In the genomic region with DNA sequence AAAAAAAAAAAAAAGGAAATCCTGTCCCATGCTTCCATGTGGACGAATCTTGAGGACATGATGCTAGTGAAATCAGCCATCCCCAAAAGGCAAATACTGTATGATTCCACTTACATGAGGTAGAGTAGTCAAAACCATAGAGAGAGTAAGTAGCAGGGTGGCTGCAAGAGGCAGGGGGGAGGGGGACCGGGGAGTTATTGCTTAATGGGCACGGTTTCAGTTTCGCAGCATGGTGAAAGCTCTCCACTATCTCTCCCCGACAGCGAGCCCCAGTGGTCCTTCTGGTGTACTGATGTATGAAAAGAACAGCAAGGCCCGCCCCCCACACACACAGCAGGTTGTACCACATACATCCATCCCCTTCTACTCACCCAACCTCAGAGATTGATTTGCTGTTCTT, we compare ENCODE assay signal across 8 cellular contexts. TPM values are rescaled to one million over a fixed set of nuclear protein-coding genes. Genes with fewer than 3 reads are reported as not detected.
DNase-seq lines count a peak whose midpoint lies in the region; ATAC-seq and TF ChIP-seq lines count a peak whose summit lies in the region.

No MANE protein-coding gene starts in this region.

- H3K9me3 ChIP-seq in adrenal gland (replicated peaks in 1 of 3) (no peaks in the 10 kb centered on the region), liver (ENCODE audit: control insufficient read depth in 4 of 4, low read length in 3 of 4) (no peaks in the 10 kb centered on the region)

- peaks cover 0 to 26% of the 10 kb centered on the region in 2 donors for H3K36me3 ChIP-seq in adrenal gland (replicated peaks in 1 of 2)
- peaks cover 0 to 4% (median 2%) of the 10 kb centered on the region in 4 donors for H3K36me3 ChIP-seq in liver (ENCODE audit: control insufficient read depth in 4 of 4, insufficient read depth in 3 of 4, low read depth in 1 of 4, low read length in 3 of 4)

- no peaks in the 10 kb centered on the region for H3K27me3 ChIP-seq in adrenal gland
- no peaks in the 10 kb centered on the region for H3K27me3 ChIP-seq in liver (ENCODE audit: control insufficient read depth in 4 of 4, insufficient read depth in 4 of 4, low read length in 3 of 4)

- H3K4me3 ChIP-seq in adrenal gland (no peak overlapping the region), liver (ENCODE audit: low read depth in 1 of 3, low read length in 3 of 3) (no peak overlapping the region)

- H3K27ac ChIP-seq in adrenal gland (no peak overlapping the region), liver (ENCODE audit: low read depth in 1 of 2, low read length in 2 of 2) (no peak overlapping the region)

- TF ChIP-seq CTCF in adrenal gland (IDR thresholded peaks at IDR 0.05) (peak in 5 of 6 experiments; percentile 20 to 50 (median 47)), liver (IDR thresholded peaks at IDR 0.05; ENCODE audit: low read depth, low read length, missing input control) (peak; percentile 54)

- H3K9ac ChIP-seq in liver (ENCODE audit: low read depth in 1 of 2, low read length in 2 of 2) = no peak overlapping the region

- peak; percentile 94 for DNase-seq in DMS 273 (lab: John Stamatoyannopoulos, UW; ENCODE audit: unreplicated experiment)
- peak; percentile 91 for DNase-seq in SKM-1 treated with dmso at 0.1 percent for 144 hours (lab: John Stamatoyannopoulos, UW; ENCODE audit: unreplicated experiment)
- DNase-seq in adrenal gland = peak; percentile 49 to 88 (median 68)
- peak; percentile 74 for DNase-seq in stimulated activated CD8-positive, alpha-beta memory T cell treated with anti-CD3 and anti-CD28 coated beads, Interleukin-4, amount 100 ng/mL, for 48 hours
- DNase-seq in A172 (ENCODE audit: low spot score) = no peak

- no peak for TF ChIP-seq POLR2A in adrenal gland (IDR thresholded peaks at IDR 0.05)

- ATAC-seq in GM21367 (IDR thresholded peaks at IDR 0.05; ENCODE audit: unreplicated experiment) = peak; percentile 96
- peak; percentile 80 for ATAC-seq in HG03575 (IDR thresholded peaks at IDR 0.05; ENCODE audit: extremely low read depth, insufficient number of reproducible peaks, low FRiP score, unreplicated experiment)

- 65 to 87% (median 70%) methylated on average over 7 of the region's 7 CpGs for whole genome bisulfite sequencing in adrenal gland, 4 donors
- 35% methylated on average over 7 of the region's 7 CpGs for WGBS in liver

- intact Hi-C loops in adrenal gland (cut with DNase I) = no loop called here

- TF ChIP-seq RAD21 in liver (IDR thresholded peaks at IDR 0.05) = peak; percentile 77 to 86

- peaks cover 0 to 7% of the 10 kb centered on the region in 2 donors for H3K4me1 ChIP-seq in adrenal gland (replicated peaks in 1 of 2)
- H3K4me1 ChIP-seq in liver (ENCODE audit: control insufficient read depth in 4 of 4, insufficient read depth in 4 of 4, low read length in 3 of 4) = peaks cover 0 to 15% (median 5%) of the 10 kb centered on the region in 4 donors

TF ChIP-seq in liver, 16 proteins besides CTCF, POLR2A, EP300 and RAD21:
- TF ChIP-seq JUND (IDR thresholded peaks at IDR 0.05) (no peak), FOXA1 (IDR thresholded peaks at IDR 0.05) (no peak), RXRA (IDR thresholded peaks at IDR 0.05) (peak in 1 of 2 donors; percentile 11), HNF4A (conservative IDR thresholded peaks at IDR 0.05) (no peak), YY1 (IDR thresholded peaks at IDR 0.05) (no peak)

RNA-seq across cellular contexts. Expression of a gene that starts 32.8 kb away (rescaled TPM):
- 10 to 100 TPM in 1 of 8 donors, 1 to 10 TPM in 7; 4.1 to 11.2 (median 7.2) TPM for total RNA-seq in adrenal gland
- polyA plus RNA-seq in adrenal gland = 10 to 100 TPM in 2 of 3 donors, 1 to 10 TPM in 1; 5.0 to 18.0 (median 10.9) TPM
- 1 to 10 TPM; 2.1 to 3.5 TPM for total RNA-seq in liver
- 1 to 10 TPM; 1.7 to 1.8 TPM for polyA plus RNA-seq in liver
- total RNA-seq in A172 (2014; rRNA removed; shearing (Covaris generic)) = 5.2 and 5.3 TPM in 2 replicates

RNA-seq across cellular contexts. Expression of a gene that starts 58.9 kb away (rescaled TPM):
- total RNA-seq in adrenal gland (10 to 100 TPM; 18.6 to 62.6 (median 37.4) TPM), liver (10 to 100 TPM; 11.0 to 21.5 TPM)
- polyA plus RNA-seq in adrenal gland (10 to 100 TPM; 58.3 to 67.8 (median 58.5) TPM), liver (10 to 100 TPM; 21.2 to 22.5 TPM)
- 121 and 147 TPM in 2 replicates for total RNA-seq in A172 (2014; rRNA removed; shearing (Covaris generic))
